In genomic region chr5:68099327-68099726, GRCh38 we compare ENCODE assay signal across 3 cellular contexts.
"Had no signal": no experiment of that assay in that cellular context is flagged by ENCODE, and none has a peak within 500 bp of the region (broad histone marks: within the 10 kb centered on the region; RNA-seq: fewer than 3 reads in every experiment).

No MANE protein-coding gene starts in this region.

- H3K4me3 ChIP-seq: GM12878 had no signal

- DNase-seq: GDM1, GF-D8 had no signal
